Comparison of ENCODE assay signal across 27 cellular contexts in the genomic region with DNA sequence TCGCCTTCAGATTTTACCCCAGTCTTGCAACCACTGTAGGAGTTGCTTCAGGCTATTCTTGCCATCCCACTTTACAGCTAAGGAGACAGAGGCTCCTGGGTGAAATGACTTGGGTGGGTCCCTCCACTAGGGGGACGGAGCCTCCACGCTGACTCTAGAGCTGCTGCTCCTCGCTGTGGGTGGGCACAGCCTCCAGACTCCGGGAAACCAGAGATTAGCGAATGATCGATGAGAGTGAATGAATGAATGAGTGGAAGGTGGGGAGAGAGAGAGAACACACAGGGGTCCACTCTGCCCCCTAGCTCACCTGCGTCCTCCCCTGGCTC. TPM values are rescaled to one million over a fixed set of nuclear protein-coding genes. Genes with fewer than 3 reads are reported as not detected.
DNase-seq lines count a peak whose midpoint lies in the region; ATAC-seq and TF ChIP-seq lines count a peak whose summit lies in the region.
"Had no signal": no experiment of that assay in that cellular context is flagged by ENCODE, and none has a peak within 500 bp of the region (broad histone marks: within the 10 kb centered on the region; RNA-seq: fewer than 3 reads in every experiment).

No MANE protein-coding gene starts in this region.

- no peaks in the 10 kb centered on the region for H3K4me1 Mint-ChIP-seq in Calu3 (ENCODE audit: low read depth, unreplicated experiment)
- H3K4me1 Mint-ChIP-seq in activated T-helper 17 cell treated with anti-CD3 and anti-CD28 coated beads, Interleukin-2, amount 50 U/mL, for 72 hours, result peaks cover 7% of the 10 kb centered on the region

- H3K27ac ChIP-seq in HCT116 (ENCODE audit: low read depth, low read length) (no peak overlapping the region), smooth muscle cell (ENCODE audit: low read depth) (no peak overlapping the region)
- H3K27ac ChIP-seq: colonic mucosa, prostate gland, RWPE1, skin epidermis, vagina had no signal

- no peaks in the 10 kb centered on the region for H3K36me3 ChIP-seq in HCT116 (ENCODE audit: control insufficient read depth in 1 of 2, insufficient read depth in 2 of 2, low read length in 2 of 2)
- no peaks in the 10 kb centered on the region for H3K36me3 ChIP-seq in smooth muscle cell (ENCODE audit: low read depth)
- H3K36me3 ChIP-seq: colonic mucosa, prostate gland, vagina had no signal

- no peak for DNase-seq in Calu3
- no peak for DNase-seq in HCT116 (ENCODE audit: low read depth, low spot score)
- no peak for DNase-seq in astrocyte of the spinal cord (ENCODE audit: low read depth, low spot score)
- DNase-seq in smooth muscle cell (lab: John Stamatoyannopoulos, UW; ENCODE audit: unreplicated experiment), result no peak
- no peak for DNase-seq in NCI-H2081 treated with DMSO at 0.1 percent for 48 hours (lab: John Stamatoyannopoulos, UW)
- no peak for DNase-seq in amygdala (lab: John Stamatoyannopoulos, UW)
- DNase-seq: activated CD4-positive, alpha-beta T cell treated with anti-CD3 and anti-CD28 coated beads, Interleukin-2, amount 10 ng/mL, durations not matched to agents 7 days and 5 days; activated naive CD4-positive, alpha-beta T cell; colonic mucosa; foreskin fibroblast; hypothalamus; KBM-7; kidney glomerular epithelial cell; mesenchymal stem cell; NCI-H1105; NCI-H774; stimulated activated CD4-positive, alpha-beta T cell treated with anti-CD3 and anti-CD28 coated beads, Interleukin-4, amount 100 ng/mL, for 24 hours; SW 1271 had no signal

- no peak overlapping the region for H3K9ac ChIP-seq in HCT116 (ENCODE audit: low read length)
- no peak overlapping the region for H3K9ac ChIP-seq in smooth muscle cell (ENCODE audit: low read depth)

- 89% methylated on average over 8 of the region's 8 CpGs for WGBS in smooth muscle cell (ENCODE audit: low lambda C conversion rate)

- no TSS peak for BruUV-seq in Calu3 (replicated peaks; lab: Mats Ljungman, UMichigan)
- BruUV-seq in HCT116 (replicated peaks; lab: Mats Ljungman, UMichigan), result no TSS peak

- no peak for TF ChIP-seq POLR2A in HCT116 (IDR thresholded peaks at IDR 0.05; ENCODE audit: borderline replicate concordance, extremely low read depth, insufficient read depth, insufficient read length)

- H3K4me1 ChIP-seq in HCT116 (ENCODE audit: control insufficient read depth in 1 of 2, insufficient read depth in 2 of 2, low read length in 2 of 2) (no peaks in the 10 kb centered on the region), smooth muscle cell (ENCODE audit: low read depth) (no peaks in the 10 kb centered on the region)
- H3K4me1 ChIP-seq: colonic mucosa, prostate gland, vagina had no signal

- no peaks in the 10 kb centered on the region for H4K20me1 ChIP-seq in HCT116 (ENCODE audit: insufficient read depth)
- H4K20me1 ChIP-seq in smooth muscle cell (ENCODE audit: low read depth), result no peaks in the 10 kb centered on the region

- no peak for TF ChIP-seq RAD21 in HCT116 (IDR thresholded peaks at IDR 0.05; ENCODE audit: low read depth)

- no peaks in the 10 kb centered on the region for H3K9me3 ChIP-seq in HCT116 (ENCODE audit: control insufficient read depth in 1 of 2, insufficient read depth in 1 of 2, low read depth in 1 of 2, low read length in 2 of 2)
- no peaks in the 10 kb centered on the region for H3K9me3 ChIP-seq in smooth muscle cell (replicated peaks; ENCODE audit: low read depth)
- H3K9me3 ChIP-seq: colonic mucosa, prostate gland, vagina had no signal

- TF ChIP-seq CTCF in Calu3 (IDR thresholded peaks at IDR 0.05; ENCODE audit: unreplicated experiment) (peak; percentile 11), HCT116 (IDR thresholded peaks at IDR 0.05 in 2 of 3, conservative IDR thresholded peaks at IDR 0.05 in 1 of 3; ENCODE audit: borderline replicate concordance in 1 of 3, insufficient read depth in 1 of 3, low read depth in 2 of 3, low read length in 2 of 3) (peak in 2 of 3 experiments; percentile 10 to 27; a peak in 1 of 6 replicates), astrocyte of the spinal cord (IDR thresholded peaks at IDR 0.05; ENCODE audit: low read depth, low read length) (peak; percentile 11), smooth muscle cell (IDR thresholded peaks at IDR 0.05; ENCODE audit: borderline replicate concordance, insufficient read depth, poor library complexity, severe bottlenecking) (peak; percentile 10)

- H3K27me3 ChIP-seq in HCT116 (ENCODE audit: insufficient read depth, low read length) (peaks cover 10% of the 10 kb centered on the region; the same call in 1 of the 2 replicates), smooth muscle cell (ENCODE audit: low read depth) (peaks cover 23% of the 10 kb centered on the region)
- H3K27me3 ChIP-seq: colonic mucosa, vagina had no signal

- no peak overlapping the region for H3K4me3 ChIP-seq in HCT116 (replicated peaks in 1 of 2; ENCODE audit: low read depth in 1 of 2, low read length in 2 of 2)
- no peak overlapping the region for H3K4me3 ChIP-seq in astrocyte of the spinal cord (ENCODE audit: low read depth, low read length)
- H3K4me3 ChIP-seq in smooth muscle cell, result no peak overlapping the region
- H3K4me3 ChIP-seq: colonic mucosa, prostate gland, skin epidermis, vagina had no signal

- H3K4me3 Mint-ChIP-seq in Calu3 (ENCODE audit: low read depth, unreplicated experiment), result no peak overlapping the region
- no peak overlapping the region for H3K4me3 Mint-ChIP-seq in activated T-helper 17 cell treated with anti-CD3 and anti-CD28 coated beads, Interleukin-2, amount 50 U/mL, for 72 hours
- H3K4me3 Mint-ChIP-seq: activated CD4-positive, alpha-beta T cell treated with anti-CD3 and anti-CD28 coated beads, Interleukin-2, amount 10 ng/mL, durations not matched to agents 7 days and 5 days; CD4-positive, alpha-beta T cell; natural killer cell treated with Interleukin-12 subunit alpha and Interleukin-12 subunit beta and Interleukin-15 and Interleukin-18, amount 100 ng/mL, for 72 hours had no signal

- in situ Hi-C loops in astrocyte of the spinal cord (cut with HindIII; ENCODE audit: low sequenced_read_pairs), result no loop called here

- H2AFZ ChIP-seq in HCT116 (ENCODE audit: low read depth, low read length, poor library complexity, severe bottlenecking) (no peak overlapping the region), smooth muscle cell (ENCODE audit: low read depth) (no peak overlapping the region)

- intact Hi-C loops in Calu3 (cut with micrococcal nuclease; ENCODE audit: unreplicated experiment) (no loop called here), HCT116 (cut with micrococcal nuclease) (no loop called here)

- H3K4me2 ChIP-seq in HCT116 (ENCODE audit: low read length) (no peak overlapping the region), smooth muscle cell (no peak overlapping the region)

- H3K79me2 ChIP-seq in HCT116 (ENCODE audit: insufficient read depth, low read length) (no peaks in the 10 kb centered on the region), smooth muscle cell (ENCODE audit: low read depth) (no peaks in the 10 kb centered on the region)

- H3K27ac Mint-ChIP-seq in Calu3 (ENCODE audit: unreplicated experiment), result no peak overlapping the region
- no peak overlapping the region for H3K27ac Mint-ChIP-seq in activated T-helper 17 cell treated with anti-CD3 and anti-CD28 coated beads, Interleukin-2, amount 50 U/mL, for 72 hours
- H3K27ac Mint-ChIP-seq: activated CD4-positive, alpha-beta T cell treated with anti-CD3 and anti-CD28 coated beads, Interleukin-2, amount 10 ng/mL, durations not matched to agents 7 days and 5 days; CD4-positive, alpha-beta T cell had no signal

- POLR2A ChIA-PET in HCT116 (lab: Charles Lee), result no interaction called here

- no peaks in the 10 kb centered on the region for H3K36me3 Mint-ChIP-seq in Calu3 (ENCODE audit: insufficient read depth, unreplicated experiment)
- peaks cover 51% of the 10 kb centered on the region for H3K36me3 Mint-ChIP-seq in activated T-helper 17 cell treated with anti-CD3 and anti-CD28 coated beads, Interleukin-2, amount 50 U/mL, for 72 hours (ENCODE audit: low read depth)
- H3K36me3 Mint-ChIP-seq: natural killer cell treated with Interleukin-12 subunit alpha and Interleukin-12 subunit beta and Interleukin-15 and Interleukin-18, amount 100 ng/mL, for 72 hours had no signal

- RAD21 ChIA-PET in HCT116 (lab: Charles Lee; ENCODE audit: low non-redundant PET in 1 of 2, low total read pairs in 2 of 2, uncharacterized antibody in 2 of 2, unreplicated experiment in 2 of 2), result no interaction called here

- no peak for ATAC-seq in HCT116
- no peak for ATAC-seq in activated T-helper 17 cell treated with anti-CD3 and anti-CD28 coated beads, Interleukin-2, amount 50 U/mL, for 72 hours (replicated peaks)
- ATAC-seq: natural killer cell treated with Interleukin-12 subunit alpha and Interleukin-12 subunit beta and Interleukin-15 and Interleukin-18, amount 100 ng/mL, for 72 hours had no signal

- H3K27me3 Mint-ChIP-seq in Calu3 (ENCODE audit: unreplicated experiment), result peaks cover 59% of the 10 kb centered on the region
- no peaks in the 10 kb centered on the region for H3K27me3 Mint-ChIP-seq in activated T-helper 17 cell treated with anti-CD3 and anti-CD28 coated beads, Interleukin-2, amount 50 U/mL, for 72 hours
- H3K27me3 Mint-ChIP-seq: CD4-positive, alpha-beta T cell had no signal

- H3F3A ChIP-seq in smooth muscle cell (ENCODE audit: low read depth), result no peaks in the 10 kb centered on the region

- CTCF ChIA-PET in Calu3 (lab: Charles Lee) (interaction anchor here (0.8 to 1.2 kb wide), 2 partner anchors 8 to 11 kb away, joined by 3 read pairs; no protein-coding TSS in a partner anchor), HCT116 (lab: Charles Lee) (no interaction called here)

- no peaks in the 10 kb centered on the region for H3K9me2 ChIP-seq in HCT116 (ENCODE audit: insufficient read depth)

- H3K9me3 Mint-ChIP-seq in Calu3 (ENCODE audit: low read depth, unreplicated experiment), result no peaks in the 10 kb centered on the region
- H3K9me3 Mint-ChIP-seq in activated T-helper 17 cell treated with anti-CD3 and anti-CD28 coated beads, Interleukin-2, amount 50 U/mL, for 72 hours, result no peaks in the 10 kb centered on the region
- H3K9me3 Mint-ChIP-seq: activated CD4-positive, alpha-beta T cell treated with anti-CD3 and anti-CD28 coated beads, Interleukin-2, amount 10 ng/mL, durations not matched to agents 7 days and 5 days; CD4-positive, alpha-beta T cell; natural killer cell treated with Interleukin-12 subunit alpha and Interleukin-12 subunit beta and Interleukin-15 and Interleukin-18, amount 100 ng/mL, for 72 hours had no signal

TF ChIP-seq in HCT116, 20 proteins besides CTCF, POLR2A, EP300 and RAD21 (continues in another document):
- TF ChIP-seq SIN3A (IDR thresholded peaks at IDR 0.05; ENCODE audit: low read depth), result no peak

RNA-seq across cellular contexts. Expression of a gene that starts 10.4 kb away (rescaled TPM):
- total RNA-seq in Calu3 (2022) (2.9 and 12.5 TPM in 2 replicates), HCT116 (2021; ENCODE audit: unreplicated experiment) (not detected), smooth muscle cell (not detected in 2 replicates)
- polyA plus RNA-seq in HCT116 (2012), result not detected in 2 replicates
- polyA plus RNA-seq in smooth muscle cell, result 0.50 TPM in 1 of 2 replicates, not detected in the other
- 1 to 10 TPM; 1.0 to 1.7 TPM for total RNA-seq in activated T-helper 17 cell treated with anti-CD3 and anti-CD28 coated beads, Interleukin-2, amount 50 U/mL, for 72 hours
- total RNA-seq: endothelial cell of umbilical vein, H4 had no signal
- polyA plus RNA-seq: endothelial cell of umbilical vein had no signal

RNA-seq across cellular contexts. Expression of a gene that starts 48.9 kb away (rescaled TPM):
- 0.12 and 0.19 TPM in 2 replicates for total RNA-seq in Calu3 (2022)
- 0.49 TPM for total RNA-seq in HCT116 (2021; ENCODE audit: unreplicated experiment)
- 0.11 TPM in 1 of 2 replicates, not detected in the other for polyA plus RNA-seq in HCT116 (2012)
- total RNA-seq in smooth muscle cell, result not detected in 2 replicates
- polyA plus RNA-seq in smooth muscle cell, result not detected in 2 replicates
- not detected for total RNA-seq in activated T-helper 17 cell treated with anti-CD3 and anti-CD28 coated beads, Interleukin-2, amount 50 U/mL, for 72 hours
- total RNA-seq: activated CD4-positive, alpha-beta T cell treated with anti-CD3 and anti-CD28 coated beads, Interleukin-2, amount 10 ng/mL, durations not matched to agents 7 days and 5 days; CD4-positive, alpha-beta T cell; endothelial cell of umbilical vein; natural killer cell treated with Interleukin-12 subunit alpha and Interleukin-12 subunit beta and Interleukin-15 and Interleukin-18, amount 100 ng/mL, for 72 hours had no signal
- polyA plus RNA-seq: endothelial cell of umbilical vein had no signal
